Comparison of ENCODE assay signal across 18 cellular contexts in genomic region chr17:17703608-17703919, GRCh38. TPM values are rescaled to one million over a fixed set of nuclear protein-coding genes. Genes with fewer than 3 reads are reported as not detected.
DNase-seq lines count a peak whose midpoint lies in the region; ATAC-seq, FAIRE-seq and TF ChIP-seq lines count a peak whose summit lies in the region.
"Had no signal": no experiment of that assay in that cellular context is flagged by ENCODE, and none has a peak within 500 bp of the region (broad histone marks: within the 10 kb centered on the region; RNA-seq: fewer than 3 reads in every experiment).

No MANE protein-coding gene starts in this region.

- peaks cover 79% of the 10 kb centered on the region for H3K79me2 ChIP-seq in HepG2 (ENCODE audit: insufficient read depth, low read length)

- peak overlapping the region; percentile 45 for H3K4me2 ChIP-seq in HepG2 (ENCODE audit: low read depth, low read length)

- TF ChIP-seq CTCF in HepG2 (CRISPR knock-in tag; IDR thresholded peaks at IDR 0.05) (no peak), right lobe of liver (IDR thresholded peaks at IDR 0.05) (no peak), endothelial cell (IDR thresholded peaks at IDR 0.05; ENCODE audit: unreplicated experiment) (no peak), neural crest cell (conservative IDR thresholded peaks at IDR 0.05) (no peak)

- H3K36me3 Mint-ChIP-seq in endothelial cell (ENCODE audit: low read depth, unreplicated experiment) (peaks cover 12% of the 10 kb centered on the region), neural crest cell (ENCODE audit: low read depth) (no peaks in the 10 kb centered on the region)
- H3K36me3 Mint-ChIP-seq in naive thymus-derived CD8-positive, alpha-beta T cell, result peaks cover 0 to 15% (median 0%) of the 10 kb centered on the region in 3 donors

- H3K9me3 Mint-ChIP-seq in endothelial cell (ENCODE audit: unreplicated experiment), result no peaks in the 10 kb centered on the region
- H3K9me3 Mint-ChIP-seq in neural crest cell, result no peaks in the 10 kb centered on the region
- H3K9me3 Mint-ChIP-seq in naive thymus-derived CD8-positive, alpha-beta T cell, result no peaks in the 10 kb centered on the region

- no peak for TF ChIP-seq RAD21 in HepG2 (CRISPR knock-in tag; IDR thresholded peaks at IDR 0.05)

- intact Hi-C loops in HepG2 (cut with micrococcal nuclease; ENCODE audit: unreplicated experiment) (no loop called here), right lobe of liver (cut with DNase I) (no loop called here)

- peaks cover 72% of the 10 kb centered on the region for H3K4me1 ChIP-seq in HepG2 (ENCODE audit: insufficient read depth, low read length)
- peaks cover 0 to 11% (median 0%) of the 10 kb centered on the region in 4 donors for H3K4me1 ChIP-seq in right lobe of liver

- H3K4me1 Mint-ChIP-seq in endothelial cell (ENCODE audit: unreplicated experiment), result peaks cover 35% of the 10 kb centered on the region
- H3K4me1 Mint-ChIP-seq in neural crest cell, result peaks cover 45% of the 10 kb centered on the region
- peaks cover 19 to 41% (median 30%) of the 10 kb centered on the region in 4 donors for H3K4me1 Mint-ChIP-seq in naive thymus-derived CD8-positive, alpha-beta T cell

- H3K36me3 ChIP-seq in HepG2 (replicated peaks in 1 of 2; ENCODE audit: control insufficient read depth in 1 of 2, insufficient read depth in 2 of 2, low read length in 2 of 2) (no peaks in the 10 kb centered on the region; a peak in 3 of 5 replicates), right lobe of liver (no peaks in the 10 kb centered on the region)

- H3K27ac ChIP-seq in HepG2 (ENCODE audit: extremely low read length, insufficient read depth, low read length), result peak overlapping the region; percentile 51
- no peak overlapping the region for H3K27ac ChIP-seq in right lobe of liver

- H3K4me3 Mint-ChIP-seq in endothelial cell (ENCODE audit: unreplicated experiment), result peak overlapping the region; percentile 56
- peak overlapping the region; percentile 64 for H3K4me3 Mint-ChIP-seq in neural crest cell
- H3K4me3 Mint-ChIP-seq in naive thymus-derived CD8-positive, alpha-beta T cell, result no peak overlapping the region
- H3K4me3 Mint-ChIP-seq: CD14-positive monocyte had no signal

- H3K27ac Mint-ChIP-seq in endothelial cell (ENCODE audit: unreplicated experiment), result no peak overlapping the region
- peak overlapping the region; percentile 81 for H3K27ac Mint-ChIP-seq in neural crest cell (ENCODE audit: unreplicated experiment)
- H3K27ac Mint-ChIP-seq in naive thymus-derived CD8-positive, alpha-beta T cell, result peak overlapping the region in 2 of 10 donors; percentile 25 to 37

- TF ChIP-seq POLR2A in HepG2 (IDR thresholded peaks at IDR 0.05; ENCODE audit: insufficient read depth in 1 of 2, low read depth in 2 of 2, low read length in 2 of 2), result no peak
- no peak for TF ChIP-seq POLR2A in right lobe of liver (IDR thresholded peaks at IDR 0.05)

- ATAC-seq in HepG2 (no peak), right lobe of liver (no peak), HG03025 (IDR thresholded peaks at IDR 0.05; ENCODE audit: low FRiP score, unreplicated experiment) (no peak)
- no peak for ATAC-seq in naive thymus-derived CD8-positive, alpha-beta T cell

- H3K4me3 ChIP-seq in HepG2 (replicated peaks in 1 of 3; ENCODE audit: insufficient read depth in 1 of 3, low read depth in 2 of 3, low read length in 3 of 3) (no peak overlapping the region), right lobe of liver (no peak overlapping the region)

- H3K27me3 Mint-ChIP-seq in endothelial cell (ENCODE audit: unreplicated experiment), result peaks cover 35% of the 10 kb centered on the region
- peaks cover 8% of the 10 kb centered on the region for H3K27me3 Mint-ChIP-seq in neural crest cell (ENCODE audit: low read depth)
- no peaks in the 10 kb centered on the region for H3K27me3 Mint-ChIP-seq in naive thymus-derived CD8-positive, alpha-beta T cell

- TF ChIP-seq EP300 in HepG2 (IDR thresholded peaks at IDR 0.05; ENCODE audit: low read depth in 2 of 2, low read length in 2 of 2), result no peak
- TF ChIP-seq EP300 in HepG2 (CRISPR knock-in tag; IDR thresholded peaks at IDR 0.05; ENCODE audit: borderline replicate concordance), result no peak

- DNase-seq in HepG2 (ENCODE audit: low spot score), result no peak
- DNase-seq in right lobe of liver, result no peak
- no peak for DNase-seq in endothelial cell (ENCODE audit: low spot score)
- no peak for DNase-seq in neural crest cell (ENCODE audit: low read depth, low spot score)
- no peak for DNase-seq in naive thymus-derived CD8-positive, alpha-beta T cell
- no peak for DNase-seq in RKO (ENCODE audit: low spot score)
- DNase-seq in iPS-NIHi7 (ENCODE audit: extremely low spot score), result no peak
- DNase-seq: Kasumi-1; MM.1S; NCI-H1930; NCI-H2171; NCI-H446; NCI-H69; NK-92 treated with Interleukin-12 subunit alpha and Interleukin-12 subunit beta, amount 100 ng/mL, for 24 hours; RPMI8226 had no signal

- in situ Hi-C loops in HepG2 (cut with HindIII; ENCODE audit: extremely low pct_ligation_motif_present, low pct_unique_long_range_greater_than_20kb), result no loop called here

- POLR2A ChIA-PET in HepG2 (lab: Yijun Ruan, JAX), result interaction anchor here (0.6 kb wide), 1 partner anchor 22 kb away, joined by 3 read pairs; no protein-coding TSS in a partner anchor
- POLR2A ChIA-PET in naive thymus-derived CD8-positive, alpha-beta T cell (lab: Charles Lee), result no interaction called here

- H4K20me1 ChIP-seq in HepG2 (ENCODE audit: insufficient read depth, low read length), result peaks cover 27% of the 10 kb centered on the region

- CTCF ChIA-PET in HepG2 (lab: Yijun Ruan, JAX; ENCODE audit: low intra/inter-chr PET ratio, low total read pairs), result interaction anchor here (1.2 kb wide), 1 partner anchor 23 kb away, joined by 4 read pairs; no protein-coding TSS in a partner anchor

- WGBS in HepG2 (ENCODE audit: low lambda C conversion rate), result 53% methylated on average over 5 of the region's 5 CpGs
- 83% methylated on average over 2 of the region's 5 CpGs for WGBS in right lobe of liver (ENCODE audit: insufficient coverage, low coverage, low lambda C conversion rate, missing lambda C conversion rate)

- H2AFZ ChIP-seq in HepG2 (ENCODE audit: low read length), result no peak overlapping the region

- FAIRE-seq in HepG2 (lab: Jason Lieb, UNC), result no peak
- FAIRE-seq: GM12892 had no signal

- H3K9me3 ChIP-seq in HepG2 (ENCODE audit: low read length), result no peaks in the 10 kb centered on the region
- H3K9me3 ChIP-seq in right lobe of liver, result no peaks in the 10 kb centered on the region

- no TSS peak for BruUV-seq in HepG2 (replicated peaks; lab: Mats Ljungman, UMichigan)

- no peak overlapping the region for H3K9ac ChIP-seq in HepG2 (ENCODE audit: insufficient read depth, low read depth, low read length)

- H3K27me3 ChIP-seq in HepG2 (ENCODE audit: control insufficient read depth in 1 of 2, insufficient read depth in 2 of 2, low read length in 2 of 2), result no peaks in the 10 kb centered on the region
- no peaks in the 10 kb centered on the region for H3K27me3 ChIP-seq in right lobe of liver

TF ChIP-seq in HepG2, 621 proteins besides CTCF, POLR2A, EP300 and RAD21 (continues in another document):
- TF ChIP-seq NFKBIZ (CRISPR knock-in tag; IDR thresholded peaks at IDR 0.05) (no peak), ELF1 (CRISPR knock-in tag; IDR thresholded peaks at IDR 0.05) (no peak), ZNF546 (CRISPR knock-in tag; conservative IDR thresholded peaks at IDR 0.05) (no peak), BRD4 (CRISPR knock-in tag; IDR thresholded peaks at IDR 0.05) (no peak), FOXA3 (CRISPR knock-in tag; IDR thresholded peaks at IDR 0.05) (no peak)

RNA-seq across cellular contexts. Expression of gene RAI1, which starts 22.3 kb away (rescaled TPM):
- total RNA-seq in HepG2 (2016; rRNA removed; fragmentation: Illumina TruSeq; extraction: Trizol), result 5.1 and 5.2 TPM in 2 replicates
- total RNA-seq in HepG2 (2016; cell fraction: cytosol; rRNA removed; fragmentation: Illumina TruSeq; extraction: Trizol; ENCODE audit: low read depth), result 2.6 and 3.4 TPM in 2 replicates
- 5.2 and 5.4 TPM in 2 replicates for total RNA-seq in HepG2 (2016; cell fraction: insoluble cytoplasmic fraction; rRNA removed; fragmentation: Illumina TruSeq; extraction: Trizol)
- total RNA-seq in HepG2 (2016; cell fraction: membrane; rRNA removed; fragmentation: Illumina TruSeq; extraction: Trizol), result 4.3 and 5.6 TPM in 2 replicates
- total RNA-seq in HepG2 (2016; cell fraction: nucleus; rRNA removed; fragmentation: Illumina TruSeq; extraction: Trizol), result 7.2 and 9.2 TPM in 2 replicates
- polyA plus RNA-seq in HepG2 (2011; rRNA removed), result 3.4 and 3.9 TPM in 2 replicates
- 1.9 and 2.7 TPM in 2 replicates for polyA plus RNA-seq in HepG2 (2011; cell fraction: cytosol; rRNA removed)
- 15.5 and 22.7 TPM in 2 replicates for polyA plus RNA-seq in HepG2 (2011; cell fraction: nucleus; rRNA removed)
- polyA plus RNA-seq in HepG2 (2012), result 6.0 and 9.1 TPM in 2 replicates
- 3.8 and 4.7 TPM in 2 replicates for polyA plus RNA-seq in HepG2 (2016; cell fraction: cytosol; fragmentation: Illumina TruSeq; extraction: Trizol; ENCODE audit: low read depth)
- polyA plus RNA-seq in HepG2 (2016; cell fraction: insoluble cytoplasmic fraction; fragmentation: Illumina TruSeq; extraction: Trizol; ENCODE audit: low read depth), result 8.3 and 10.1 TPM in 2 replicates
- polyA plus RNA-seq in HepG2 (2016; cell fraction: membrane; fragmentation: Illumina TruSeq; extraction: Trizol; ENCODE audit: low read depth), result 5.1 and 5.2 TPM in 2 replicates
- 24.6 and 26.3 TPM in 2 replicates for polyA plus RNA-seq in HepG2 (2016; cell fraction: nucleus; fragmentation: Illumina TruSeq; extraction: Trizol; ENCODE audit: insufficient read depth, low read depth)
- 7.4 and 12.2 TPM in 2 replicates for polyA minus RNA-seq in HepG2 (2011; rRNA and poly(A)+ RNA removed; ENCODE audit: low replicate concordance)
- polyA minus RNA-seq in HepG2 (2011; cell fraction: cytosol; rRNA and poly(A)+ RNA removed), result 6.2 and 6.7 TPM in 2 replicates
- 9.0 and 12.1 TPM in 2 replicates for polyA minus RNA-seq in HepG2 (2011; cell fraction: nucleus; rRNA and poly(A)+ RNA removed)
- total RNA-seq in right lobe of liver, result 10 to 100 TPM in 2 of 6 experiments, 1 to 10 TPM in 4; 6.1 to 14.5 (median 8.4) TPM
- 46.2 TPM for total RNA-seq in endothelial cell (ENCODE audit: unreplicated experiment)
- total RNA-seq in neural crest cell, result 53.6 and 54.0 TPM in 2 replicates
- 10 to 100 TPM; 33.8 to 35.2 TPM for total RNA-seq in naive thymus-derived CD8-positive, alpha-beta T cell
- 1 to 10 TPM; 1.5 to 4.0 (median 2.3) TPM for polyA plus RNA-seq in naive thymus-derived CD8-positive, alpha-beta T cell

Comparison
In these comparisons a context has a peak if more than half of its experiments do, and no peak if none do; other contexts are left out.
1. H3K4me3 Mint-ChIP-seq: peak in endothelial cell (single experiment) and neural crest cell (single experiment); none in naive thymus-derived CD8-positive, alpha-beta T cell (0 of 10).